Comparison of ENCODE assay signal across 15 cellular contexts in the genomic region with DNA sequence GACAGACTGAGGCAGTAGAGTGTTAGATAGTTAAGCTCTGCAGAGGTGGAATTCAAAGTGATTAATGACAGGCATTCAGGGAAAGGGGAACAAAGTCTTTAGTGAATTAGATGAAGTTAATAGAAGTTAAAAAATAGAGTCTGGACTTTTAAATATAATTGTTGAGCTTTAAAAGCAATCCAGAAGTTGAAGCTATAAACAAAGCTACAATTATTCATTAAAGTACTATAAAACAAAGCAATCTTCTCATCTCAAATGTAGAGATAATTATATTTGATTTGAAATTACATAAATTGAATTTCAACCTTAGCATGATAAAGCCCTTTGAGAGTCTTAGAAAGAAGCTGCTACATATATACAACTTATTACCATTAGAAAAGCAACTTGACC.
"Had no signal": no experiment of that assay in that cellular context is flagged by ENCODE, and none has a peak within 500 bp of the region (broad histone marks: within the 10 kb centered on the region; RNA-seq: fewer than 3 reads in every experiment).

No MANE protein-coding gene starts in this region.

- H3K4me2 ChIP-seq: PC-9 had no signal

- H3K36me3 Mint-ChIP-seq: activated naive CD4-positive, alpha-beta T cell treated with anti-CD3 and anti-CD28 coated beads, Interleukin-2, amount 10 ng/mL, durations not matched to agents 7 days and 5 days; activated naive CD8-positive, alpha-beta T cell treated with anti-CD3 and anti-CD28 coated beads for 36 hours had no signal

- H3K4me1 Mint-ChIP-seq: activated CD4-positive, alpha-beta memory T cell treated with anti-CD3 and anti-CD28 coated beads, Interleukin-2, amount 10 ng/mL, durations not matched to agents 7 days and 5 days; activated CD4-positive, alpha-beta T cell treated with anti-CD3 and anti-CD28 coated beads for 36 hours; activated naive CD4-positive, alpha-beta T cell treated with anti-CD3 and anti-CD28 coated beads, Interleukin-2, amount 10 ng/mL, durations not matched to agents 7 days and 5 days; activated naive CD8-positive, alpha-beta T cell treated with anti-CD3 and anti-CD28 coated beads for 36 hours had no signal

- H3K27ac Mint-ChIP-seq: activated CD4-positive, alpha-beta memory T cell treated with anti-CD3 and anti-CD28 coated beads, Interleukin-2, amount 10 ng/mL, durations not matched to agents 7 days and 5 days; activated CD4-positive, alpha-beta T cell treated with anti-CD3 and anti-CD28 coated beads for 36 hours; activated naive CD4-positive, alpha-beta T cell treated with anti-CD3 and anti-CD28 coated beads, Interleukin-2, amount 10 ng/mL, durations not matched to agents 7 days and 5 days; activated naive CD8-positive, alpha-beta T cell treated with anti-CD3 and anti-CD28 coated beads for 36 hours; activated T-cell treated with anti-CD3 and anti-CD28 coated beads, Interleukin-2, amount 50 U/mL, for 72 hours; activated T-helper 2 cell treated with anti-CD3 and anti-CD28 coated beads, Interferon-gamma antibody, Interleukin-2, Interleukin-4, amounts not matched to agents 10 μg/mL and 5 μg/mL and 100 μg/mL, durations not matched to agents 14 hours and 24 hours and 36 hours; T-helper 1 cell treated with Interleukin-12 subunit alpha and Interleukin-12 subunit beta and Interleukin-4 antibody, amounts not matched to agents 30 μg/mL and 1 μg/mL, for 36 hours had no signal

- H3K4me3 Mint-ChIP-seq: activated CD4-positive, alpha-beta memory T cell treated with anti-CD3 and anti-CD28 coated beads, Interleukin-2, amount 10 ng/mL, durations not matched to agents 7 days and 5 days; activated CD4-positive, alpha-beta T cell treated with anti-CD3 and anti-CD28 coated beads for 36 hours; activated naive CD4-positive, alpha-beta T cell treated with anti-CD3 and anti-CD28 coated beads, Interleukin-2, amount 10 ng/mL, durations not matched to agents 7 days and 5 days; activated naive CD8-positive, alpha-beta T cell treated with anti-CD3 and anti-CD28 coated beads for 36 hours; activated T-cell treated with anti-CD3 and anti-CD28 coated beads, Interleukin-2, amount 50 U/mL, for 72 hours; T-helper 1 cell treated with Interleukin-12 subunit alpha and Interleukin-12 subunit beta and Interleukin-4 antibody, amounts not matched to agents 30 μg/mL and 1 μg/mL, for 36 hours had no signal

- H3K4me3 ChIP-seq: PC-9 had no signal

- ATAC-seq: activated CD4-positive, alpha-beta T cell treated with anti-CD3 and anti-CD28 coated beads for 36 hours; activated T-cell treated with anti-CD3 and anti-CD28 coated beads, Interleukin-2, amount 50 U/mL, for 72 hours had no signal

- H2AFZ ChIP-seq: PC-9 had no signal

- H3K27ac ChIP-seq: PC-9 had no signal

- H3K27me3 Mint-ChIP-seq: activated CD4-positive, alpha-beta memory T cell treated with anti-CD3 and anti-CD28 coated beads, Interleukin-2, amount 10 ng/mL, durations not matched to agents 7 days and 5 days; activated CD4-positive, alpha-beta T cell treated with anti-CD3 and anti-CD28 coated beads for 36 hours; activated naive CD4-positive, alpha-beta T cell treated with anti-CD3 and anti-CD28 coated beads, Interleukin-2, amount 10 ng/mL, durations not matched to agents 7 days and 5 days; activated naive CD8-positive, alpha-beta T cell treated with anti-CD3 and anti-CD28 coated beads for 36 hours had no signal

- H3K9me3 Mint-ChIP-seq: activated CD4-positive, alpha-beta memory T cell treated with anti-CD3 and anti-CD28 coated beads, Interleukin-2, amount 10 ng/mL, durations not matched to agents 7 days and 5 days; activated naive CD4-positive, alpha-beta T cell treated with anti-CD3 and anti-CD28 coated beads, Interleukin-2, amount 10 ng/mL, durations not matched to agents 7 days and 5 days; activated T-helper 2 cell treated with anti-CD3 and anti-CD28 coated beads, Interferon-gamma antibody, Interleukin-2, Interleukin-4, amounts not matched to agents 10 μg/mL and 5 μg/mL and 100 μg/mL, durations not matched to agents 14 hours and 24 hours and 36 hours; T-helper 1 cell treated with Interleukin-12 subunit alpha and Interleukin-12 subunit beta and Interleukin-4 antibody, amounts not matched to agents 30 μg/mL and 1 μg/mL, for 36 hours had no signal

- DNase-seq: activated CD4-positive, alpha-beta memory T cell treated with anti-CD3 and anti-CD28 coated beads, Interleukin-2, amount 10 ng/mL, durations not matched to agents 7 days and 5 days; activated CD4-positive, alpha-beta T cell treated with anti-CD3 and anti-CD28 coated beads, Interleukin-2, amount 50 U/mL, for 1 hour; activated gamma-delta T cell treated with Interleukin-2 at 50 U/mL for 16 hours; activated naive CD4-positive, alpha-beta T cell treated with anti-CD3 and anti-CD28 coated beads, Interleukin-2, amount 10 ng/mL, durations not matched to agents 7 days and 5 days; activated naive CD8-positive, alpha-beta T cell treated with anti-CD3 and anti-CD28 coated beads for 36 hours; activated T-cell treated with anti-CD3 and anti-CD28 coated beads for 4 hours; activated T-cell treated with anti-CD3 and anti-CD28 coated beads, Interleukin-2, amount 50 U/mL, for 72 hours; NCI-H1436 treated with DMSO at 0.1 percent for 48 hours; NCI-H187 treated with DMSO at 0.1 percent for 48 hours; NCI-H2081 treated with DMSO at 0.1 percent for 48 hours; PC-9; SHP77 treated with DMSO at 0.1 percent for 48 hours had no signal
